Comparison of ENCODE assay signal across 11 cellular contexts in genomic region chr2:97267411-97268074, GRCh38.
DNase-seq lines count a peak whose midpoint lies in the region; ATAC-seq and TF ChIP-seq lines count a peak whose summit lies in the region.
"Had no signal": no experiment of that assay in that cellular context is flagged by ENCODE, and none has a peak within 500 bp of the region (broad histone marks: within the 10 kb centered on the region; RNA-seq: fewer than 3 reads in every experiment).

No MANE protein-coding gene starts in this region.

- no peaks in the 10 kb centered on the region for H3K27me3 Mint-ChIP-seq in activated naive CD4-positive, alpha-beta T cell treated with anti-CD3 and anti-CD28 coated beads, Interleukin-2, amount 50 U/mL, for 24 hours
- no peaks in the 10 kb centered on the region for H3K27me3 Mint-ChIP-seq in type B pancreatic cell

- no peaks in the 10 kb centered on the region for H3K9me3 ChIP-seq in left lung

- intact Hi-C loops in left lung (cut with DNase I), result no loop called here

- no peak overlapping the region for H3K4me3 ChIP-seq in left lung
- H3K4me3 ChIP-seq: GM23248 had no signal

- peak; percentile 64 for DNase-seq in activated effector memory CD4-positive, alpha-beta T cell treated with anti-CD3 and anti-CD28 coated beads, Interleukin-2, amount 50 U/mL, for 16 hours
- DNase-seq in activated effector memory CD4-positive, alpha-beta T cell treated with Interleukin-2 at 50 U/mL for 16 hours, result no peak
- DNase-seq in left lung, result peak; percentile 30 to 64
- DNase-seq in type B pancreatic cell (ENCODE audit: extremely low spot score, unreplicated experiment), result peak; percentile 73
- DNase-seq in GDM1 (lab: John Stamatoyannopoulos, UW), result no peak
- DNase-seq in hepatic stellate cell (ENCODE audit: low spot score), result no peak
- DNase-seq: GM23248, NCI-H82 had no signal

- H3K4me3 Mint-ChIP-seq in activated naive CD4-positive, alpha-beta T cell treated with anti-CD3 and anti-CD28 coated beads, Interleukin-2, amount 50 U/mL, for 24 hours, result no peak overlapping the region
- no peak overlapping the region for H3K4me3 Mint-ChIP-seq in type B pancreatic cell

- TF ChIP-seq CTCF in left lung (IDR thresholded peaks at IDR 0.05) (no peak), type B pancreatic cell (conservative IDR thresholded peaks at IDR 0.05) (no peak)

- no peaks in the 10 kb centered on the region for H3K4me1 ChIP-seq in left lung

- peaks cover 2% of the 10 kb centered on the region for H3K36me3 Mint-ChIP-seq in activated naive CD4-positive, alpha-beta T cell treated with anti-CD3 and anti-CD28 coated beads, Interleukin-2, amount 50 U/mL, for 24 hours
- peaks cover 5% of the 10 kb centered on the region for H3K36me3 Mint-ChIP-seq in type B pancreatic cell

- H3K27ac Mint-ChIP-seq in activated naive CD4-positive, alpha-beta T cell treated with anti-CD3 and anti-CD28 coated beads, Interleukin-2, amount 50 U/mL, for 24 hours, result peak overlapping the region; percentile 11
- no peak overlapping the region for H3K27ac Mint-ChIP-seq in type B pancreatic cell

- H3K27me3 ChIP-seq in left lung, result no peaks in the 10 kb centered on the region

- H3K4me1 Mint-ChIP-seq in activated naive CD4-positive, alpha-beta T cell treated with anti-CD3 and anti-CD28 coated beads, Interleukin-2, amount 50 U/mL, for 24 hours, result no peaks in the 10 kb centered on the region
- no peaks in the 10 kb centered on the region for H3K4me1 Mint-ChIP-seq in type B pancreatic cell (ENCODE audit: unreplicated experiment)

- no peak overlapping the region for H3K27ac ChIP-seq in left lung
- H3K27ac ChIP-seq: GM23248, VCaP had no signal

- no peaks in the 10 kb centered on the region for H3K9me3 Mint-ChIP-seq in activated naive CD4-positive, alpha-beta T cell treated with anti-CD3 and anti-CD28 coated beads, Interleukin-2, amount 50 U/mL, for 24 hours
- no peaks in the 10 kb centered on the region for H3K9me3 Mint-ChIP-seq in type B pancreatic cell

- ATAC-seq in left lung (no peak), GM18873 (IDR thresholded peaks at IDR 0.05; ENCODE audit: low FRiP score, unreplicated experiment) (no peak)

- H3K36me3 ChIP-seq in left lung, result no peaks in the 10 kb centered on the region

Comparison
In these comparisons a context has a peak if more than half of its experiments do, and no peak if none do; other contexts are left out.
1. DNase-seq: peak in activated effector memory CD4-positive, alpha-beta T cell treated with anti-CD3 and anti-CD28 coated beads, Interleukin-2, amount 50 U/mL, for 16 hours (single experiment), left lung (2 of 2) and type B pancreatic cell (single experiment); none in activated effector memory CD4-positive, alpha-beta T cell treated with Interleukin-2 at 50 U/mL for 16 hours (single experiment), GDM1 (single experiment) and hepatic stellate cell (single experiment).